ENCODE assay signal across 11 cellular contexts in the genomic region with DNA sequence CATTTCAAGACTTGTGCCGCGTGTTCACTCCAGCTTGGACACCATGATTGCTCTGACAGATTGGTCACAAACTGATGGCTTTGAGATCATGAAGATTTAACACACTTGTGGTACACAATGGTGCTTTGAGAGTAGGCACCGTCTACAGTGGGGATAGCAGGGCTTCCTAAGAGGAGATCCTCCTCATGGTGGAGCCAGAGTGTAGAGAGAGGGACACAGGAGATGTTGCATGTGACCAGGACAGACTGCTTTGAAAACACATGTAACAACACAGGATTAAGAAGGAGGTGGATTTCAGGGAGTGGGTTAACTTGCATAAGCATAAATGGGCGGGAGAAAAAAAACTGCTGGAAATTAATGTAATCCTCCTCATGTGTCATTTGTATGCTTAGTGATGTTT.
DNase-seq lines count a peak whose midpoint lies in the region; ATAC-seq and TF ChIP-seq lines count a peak whose summit lies in the region.
"Had no signal": no experiment of that assay in that cellular context is flagged by ENCODE, and none has a peak within 500 bp of the region (broad histone marks: within the 10 kb centered on the region; RNA-seq: fewer than 3 reads in every experiment).

No MANE protein-coding gene starts in this region.

- TF ChIP-seq POLR2A in vagina (IDR thresholded peaks at IDR 0.05), result no peak

- H3K27ac ChIP-seq in upper lobe of right lung (no peak overlapping the region), vagina (no peak overlapping the region)

- TF ChIP-seq CTCF in fibroblast of pulmonary artery (IDR thresholded peaks at IDR 0.05; ENCODE audit: low read length, missing control alignments) (no peak), upper lobe of right lung (IDR thresholded peaks at IDR 0.05) (no peak), vagina (IDR thresholded peaks at IDR 0.05) (no peak)

- peak; percentile 19 for DNase-seq in NCI-H510A treated with DMSO at 0.1 percent for 48 hours (lab: John Stamatoyannopoulos, UW)
- DNase-seq in NCI-H510A (lab: John Stamatoyannopoulos, UW), result no peak
- DNase-seq in NCI-H524 treated with DMSO at 0.1 percent for 48 hours (lab: John Stamatoyannopoulos, UW), result peak; percentile 27
- DNase-seq in fibroblast of pulmonary artery (ENCODE audit: low read depth), result peak; percentile 0
- DNase-seq in sciatic nerve (ENCODE audit: low spot score), result no peak
- DNase-seq in upper lobe of right lung, result no peak
- no peak for DNase-seq in vagina (ENCODE audit: extremely low spot score in 2 of 2)
- DNase-seq: activated CD4-positive, alpha-beta T cell treated with anti-CD3 and anti-CD28 coated beads for 1 hour; activated naive CD4-positive, alpha-beta T cell; cerebellar nuclear complex had no signal

- H3K9me3 ChIP-seq in upper lobe of right lung (no peaks in the 10 kb centered on the region), vagina (no peaks in the 10 kb centered on the region)

- no peaks in the 10 kb centered on the region for H3K36me3 ChIP-seq in upper lobe of right lung
- H3K36me3 ChIP-seq in vagina, result no peaks in the 10 kb centered on the region

- intact Hi-C loops in sciatic nerve (cut with DNase I), result no loop called here
- intact Hi-C loops in upper lobe of right lung (cut with DNase I), result no loop called here
- intact Hi-C loops in vagina (cut with DNase I), result no loop called here

- H3K4me1 ChIP-seq in upper lobe of right lung (no peaks in the 10 kb centered on the region), vagina (no peaks in the 10 kb centered on the region)

- H3K27me3 ChIP-seq in upper lobe of right lung, result no peaks in the 10 kb centered on the region
- no peaks in the 10 kb centered on the region for H3K27me3 ChIP-seq in vagina

- ATAC-seq in sciatic nerve, result peak; percentile 55
- ATAC-seq in upper lobe of right lung, result no peak
- no peak for ATAC-seq in GM21723 (IDR thresholded peaks at IDR 0.05; ENCODE audit: unreplicated experiment)

- H3K4me3 ChIP-seq in fibroblast of pulmonary artery (replicated peaks; ENCODE audit: low read depth, low read length), result no peak overlapping the region
- H3K4me3 ChIP-seq in upper lobe of right lung, result no peak overlapping the region
- H3K4me3 ChIP-seq in vagina, result no peak overlapping the region

Comparison
In these comparisons a context has a peak if more than half of its experiments do, and no peak if none do; other contexts are left out.
1. DNase-seq: peak in NCI-H510A treated with DMSO at 0.1 percent for 48 hours (single experiment), NCI-H524 treated with DMSO at 0.1 percent for 48 hours (single experiment) and fibroblast of pulmonary artery (single experiment); none in NCI-H510A (single experiment), sciatic nerve (single experiment), upper lobe of right lung (single experiment) and vagina (0 of 2).